8 cellular contexts compared by ENCODE assay signal in the genomic region with DNA sequence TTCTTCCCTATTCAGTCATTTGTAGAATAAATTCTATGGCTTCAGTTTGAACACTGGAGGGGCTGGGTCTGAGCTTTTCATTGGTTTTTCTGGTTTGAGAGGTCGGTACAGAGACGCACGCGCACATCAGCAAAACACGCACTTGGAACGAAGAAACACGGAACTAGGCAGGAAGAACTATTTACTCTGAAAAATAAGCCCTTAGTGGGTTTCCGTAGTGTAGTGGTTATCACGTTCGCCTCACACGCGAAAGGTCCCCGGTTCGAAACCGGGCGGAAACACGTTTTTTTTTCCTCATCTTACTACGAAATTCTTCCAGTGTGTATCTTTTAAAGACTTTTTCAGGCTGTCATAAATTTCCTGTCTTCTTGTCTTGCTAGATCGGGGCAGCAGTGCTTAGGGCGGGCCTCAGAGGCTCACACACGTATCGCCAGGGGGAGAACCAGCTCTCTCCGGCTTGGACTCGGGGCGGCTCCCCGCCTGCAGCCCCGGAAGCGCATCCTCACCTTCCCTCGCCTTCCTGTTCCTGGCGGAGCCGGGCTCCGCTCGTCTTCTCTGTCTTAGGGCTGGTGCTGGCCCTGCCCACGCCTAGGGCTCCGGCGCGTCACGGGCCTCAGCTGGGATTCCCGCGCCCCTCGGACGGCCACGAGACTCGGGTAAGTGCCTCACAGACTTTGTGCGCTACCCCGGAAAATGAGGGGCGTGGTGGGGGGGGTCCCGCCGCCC. TPM values are rescaled to one million over a fixed set of nuclear protein-coding genes. Genes with fewer than 3 reads are reported as not detected.
A peak's percentile ranks its signal among the peaks of the same experiment; 100 is the strongest.
DNase-seq lines count a peak whose midpoint lies in the region; ATAC-seq, FAIRE-seq and TF ChIP-seq lines count a peak whose summit lies in the region.

A gene (plus strand): TSS at position 521 of the 726 bp plus-strand sequence. CDS start 6,841 bp downstream, outside the sequence.

- ATAC-seq in GM18909 (IDR thresholded peaks at IDR 0.05; ENCODE audit: poor library complexity, unreplicated experiment), result peak; percentile 53
- peak; percentile 56 for ATAC-seq in HG03175 (IDR thresholded peaks at IDR 0.05; ENCODE audit: unreplicated experiment)
- peak; percentile 70 for ATAC-seq in WTC11

- DNase-seq in AG04450 (ENCODE audit: low read depth, low spot score) (peak; percentile 81), NCI-H345 (lab: John Stamatoyannopoulos, UW) (peak; percentile 91), WTC11 (ENCODE audit: low spot score) (peak; percentile 81), bronchial epithelial cell (ENCODE audit: low read depth) (peak; percentile 81), iris pigment epithelial cell (ENCODE audit: low read depth) (peak; percentile 87)
- DNase-seq in stimulated activated CD4-positive, alpha-beta T cell treated with anti-CD3 and anti-CD28 coated beads, Interleukin-12 subunit alpha, Interleukin-12 subunit beta, amount 100 ng/mL, for 4 hours, result peak; percentile 72

- TF ChIP-seq CTCF in AG04450 (IDR thresholded peaks at IDR 0.05; ENCODE audit: low read depth, low read length) (peak; percentile 5; the same call in 1 of the 2 replicates), WTC11 (IDR thresholded peaks at IDR 0.05) (no peak), bronchial epithelial cell (IDR thresholded peaks at IDR 0.05; ENCODE audit: insufficient read depth, low read length, severe bottlenecking) (no peak)

- H3K36me3 ChIP-seq in bronchial epithelial cell (ENCODE audit: control insufficient read depth, insufficient read depth, low read length), result no peaks in the 10 kb centered on the region

- CTCF ChIA-PET in AG04450 (lab: Charles Lee) (interaction anchor here (1.3 to 3.8 kb wide), 3 partner anchors 18 to 197 kb away, joined by 3 to 27 read pairs (median 11); no protein-coding TSS in a partner anchor), WTC11 (lab: Charles Lee) (interaction anchor here (0.6 to 3.8 kb wide), 12 partner anchors 13 to 216 kb away, joined by 3 to 19 read pairs (median 6); a partner anchor contains a TSS)

- H3K4me1 Mint-ChIP-seq in WTC11, result peaks cover 34% of the 10 kb centered on the region

- H3K27ac Mint-ChIP-seq in WTC11, result peak within 1 kb of the TSS; percentile 100

- H3K9me3 Mint-ChIP-seq in WTC11, result no peaks in the 10 kb centered on the region

- H3K27me3 ChIP-seq in AG04450 (ENCODE audit: control insufficient read depth, insufficient read depth, low read length), result no peaks in the 10 kb centered on the region
- no peaks in the 10 kb centered on the region for H3K27me3 ChIP-seq in bronchial epithelial cell (ENCODE audit: control insufficient read depth, insufficient read depth, low read length)

- H3K4me3 ChIP-seq in AG04450 (ENCODE audit: low read depth, low read length) (peak within 1 kb of the TSS; percentile 84), bronchial epithelial cell (ENCODE audit: low read depth, low read length) (peak within 1 kb of the TSS; percentile 64)

- no peaks in the 10 kb centered on the region; the same call in 1 of the 2 replicates for H3K9me3 ChIP-seq in AG04450 (ENCODE audit: control insufficient read depth, insufficient read depth, low read length)

- no peaks in the 10 kb centered on the region for H3K27me3 Mint-ChIP-seq in WTC11 (ENCODE audit: low read depth)

- POLR2A ChIA-PET in AG04450 (lab: Yijun Ruan, JAX), result interaction anchor here (0.6 to 2.4 kb wide), 12 partner anchors 14 to 265 kb away, joined by 3 to 15 read pairs (median 4); a partner anchor contains a TSS
- POLR2A ChIA-PET in WTC11 (lab: Charles Lee), result interaction anchor here (1.0 to 2.0 kb wide), 8 partner anchors 10 to 609 kb away, joined by 3 to 11 read pairs (median 4); a partner anchor contains a TSS

- FAIRE-seq in bronchial epithelial cell (lab: Jason Lieb, UNC), result no peak

- peak within 1 kb of the TSS; percentile 93 for H3K27ac ChIP-seq in AG04450 (ENCODE audit: low read depth, low read length)

- H3K36me3 Mint-ChIP-seq in WTC11, result peaks cover 11% of the 10 kb centered on the region

- H3K4me3 Mint-ChIP-seq in WTC11, result peak within 1 kb of the TSS; percentile 96

TF ChIP-seq in WTC11, 78 proteins besides CTCF, POLR2A, EP300 and RAD21 (continues in another document):
- TF ChIP-seq CBFB (CRISPR knock-in tag; IDR thresholded peaks at IDR 0.05; ENCODE audit: low read depth) (no peak), FOXP1 (CRISPR knock-in tag; IDR thresholded peaks at IDR 0.05; ENCODE audit: borderline replicate concordance) (peak; percentile 78; the same call in 1 of the 2 replicates), ZNF416 (CRISPR knock-in tag; IDR thresholded peaks at IDR 0.05) (no peak), ZNF219 (CRISPR knock-in tag; IDR thresholded peaks at IDR 0.05; ENCODE audit: borderline replicate concordance) (no peak), SMAD4 (CRISPR knock-in tag; IDR thresholded peaks at IDR 0.05) (no peak), TEAD1 (CRISPR knock-in tag; IDR thresholded peaks at IDR 0.05) (0 out of 2 replicates have a peak, but pooled peaks have one; percentile 25), NR1H2 (CRISPR knock-in tag; IDR thresholded peaks at IDR 0.05) (no peak), ZNF121 (CRISPR knock-in tag; IDR thresholded peaks at IDR 0.05) (no peak)
- TF ChIP-seq, protein P1, sequence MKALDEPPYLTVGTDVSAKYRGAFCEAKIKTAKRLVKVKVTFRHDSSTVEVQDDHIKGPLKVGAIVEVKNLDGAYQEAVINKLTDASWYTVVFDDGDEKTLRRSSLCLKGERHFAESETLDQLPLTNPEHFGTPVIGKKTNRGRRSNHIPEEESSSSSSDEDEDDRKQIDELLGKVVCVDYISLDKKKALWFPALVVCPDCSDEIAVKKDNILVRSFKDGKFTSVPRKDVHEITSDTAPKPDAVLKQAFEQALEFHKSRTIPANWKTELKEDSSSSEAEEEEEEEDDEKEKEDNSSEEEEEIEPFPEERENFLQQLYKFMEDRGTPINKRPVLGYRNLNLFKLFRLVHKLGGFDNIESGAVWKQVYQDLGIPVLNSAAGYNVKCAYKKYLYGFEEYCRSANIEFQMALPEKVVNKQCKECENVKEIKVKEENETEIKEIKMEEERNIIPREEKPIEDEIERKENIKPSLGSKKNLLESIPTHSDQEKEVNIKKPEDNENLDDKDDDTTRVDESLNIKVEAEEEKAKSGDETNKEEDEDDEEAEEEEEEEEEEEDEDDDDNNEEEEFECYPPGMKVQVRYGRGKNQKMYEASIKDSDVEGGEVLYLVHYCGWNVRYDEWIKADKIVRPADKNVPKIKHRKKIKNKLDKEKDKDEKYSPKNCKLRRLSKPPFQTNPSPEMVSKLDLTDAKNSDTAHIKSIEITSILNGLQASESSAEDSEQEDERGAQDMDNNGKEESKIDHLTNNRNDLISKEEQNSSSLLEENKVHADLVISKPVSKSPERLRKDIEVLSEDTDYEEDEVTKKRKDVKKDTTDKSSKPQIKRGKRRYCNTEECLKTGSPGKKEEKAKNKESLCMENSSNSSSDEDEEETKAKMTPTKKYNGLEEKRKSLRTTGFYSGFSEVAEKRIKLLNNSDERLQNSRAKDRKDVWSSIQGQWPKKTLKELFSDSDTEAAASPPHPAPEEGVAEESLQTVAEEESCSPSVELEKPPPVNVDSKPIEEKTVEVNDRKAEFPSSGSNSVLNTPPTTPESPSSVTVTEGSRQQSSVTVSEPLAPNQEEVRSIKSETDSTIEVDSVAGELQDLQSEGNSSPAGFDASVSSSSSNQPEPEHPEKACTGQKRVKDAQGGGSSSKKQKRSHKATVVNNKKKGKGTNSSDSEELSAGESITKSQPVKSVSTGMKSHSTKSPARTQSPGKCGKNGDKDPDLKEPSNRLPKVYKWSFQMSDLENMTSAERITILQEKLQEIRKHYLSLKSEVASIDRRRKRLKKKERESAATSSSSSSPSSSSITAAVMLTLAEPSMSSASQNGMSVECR (CRISPR knock-in tag; IDR thresholded peaks at IDR 0.05; ENCODE audit: borderline replicate concordance), result peak; percentile 59; the same call in 1 of the 2 replicates
- TF ChIP-seq, protein P2, sequence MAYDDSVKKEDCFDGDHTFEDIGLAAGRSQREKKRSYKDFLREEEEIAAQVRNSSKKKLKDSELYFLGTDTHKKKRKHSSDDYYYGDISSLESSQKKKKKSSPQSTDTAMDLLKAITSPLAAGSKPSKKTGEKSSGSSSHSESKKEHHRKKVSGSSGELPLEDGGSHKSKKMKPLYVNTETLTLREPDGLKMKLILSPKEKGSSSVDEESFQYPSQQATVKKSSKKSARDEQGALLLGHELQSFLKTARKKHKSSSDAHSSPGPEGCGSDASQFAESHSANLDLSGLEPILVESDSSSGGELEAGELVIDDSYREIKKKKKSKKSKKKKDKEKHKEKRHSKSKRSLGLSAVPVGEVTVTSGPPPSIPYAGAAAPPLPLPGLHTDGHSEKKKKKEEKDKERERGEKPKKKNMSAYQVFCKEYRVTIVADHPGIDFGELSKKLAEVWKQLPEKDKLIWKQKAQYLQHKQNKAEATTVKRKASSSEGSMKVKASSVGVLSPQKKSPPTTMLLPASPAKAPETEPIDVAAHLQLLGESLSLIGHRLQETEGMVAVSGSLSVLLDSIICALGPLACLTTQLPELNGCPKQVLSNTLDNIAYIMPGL (CRISPR knock-in tag; IDR thresholded peaks at IDR 0.05), result peak; percentile 92; the same call in 1 of the 2 replicates
- TF ChIP-seq, protein P3, sequence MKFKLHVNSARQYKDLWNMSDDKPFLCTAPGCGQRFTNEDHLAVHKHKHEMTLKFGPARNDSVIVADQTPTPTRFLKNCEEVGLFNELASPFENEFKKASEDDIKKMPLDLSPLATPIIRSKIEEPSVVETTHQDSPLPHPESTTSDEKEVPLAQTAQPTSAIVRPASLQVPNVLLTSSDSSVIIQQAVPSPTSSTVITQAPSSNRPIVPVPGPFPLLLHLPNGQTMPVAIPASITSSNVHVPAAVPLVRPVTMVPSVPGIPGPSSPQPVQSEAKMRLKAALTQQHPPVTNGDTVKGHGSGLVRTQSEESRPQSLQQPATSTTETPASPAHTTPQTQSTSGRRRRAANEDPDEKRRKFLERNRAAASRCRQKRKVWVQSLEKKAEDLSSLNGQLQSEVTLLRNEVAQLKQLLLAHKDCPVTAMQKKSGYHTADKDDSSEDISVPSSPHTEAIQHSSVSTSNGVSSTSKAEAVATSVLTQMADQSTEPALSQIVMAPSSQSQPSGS (CRISPR knock-in tag; IDR thresholded peaks at IDR 0.05; ENCODE audit: borderline replicate concordance, low read depth), result no peak
- TF ChIP-seq, protein P4, sequence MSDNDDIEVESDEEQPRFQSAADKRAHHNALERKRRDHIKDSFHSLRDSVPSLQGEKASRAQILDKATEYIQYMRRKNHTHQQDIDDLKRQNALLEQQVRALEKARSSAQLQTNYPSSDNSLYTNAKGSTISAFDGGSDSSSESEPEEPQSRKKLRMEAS (CRISPR knock-in tag; IDR thresholded peaks at IDR 0.05), result no peak

RNA-seq across cellular contexts. Expression of the gene that starts here (rescaled TPM):
- 59.0 and 72.3 TPM in 2 replicates for polyA plus RNA-seq in AG04450 (2011; rRNA removed)
- polyA minus RNA-seq in AG04450 (2011; rRNA and poly(A)+ RNA removed), result 18.6 and 27.4 TPM in 2 replicates
- total RNA-seq in WTC11 (2021) (57.1 to 67.4 TPM (median 57.6 TPM) in 3 replicates), bronchial epithelial cell (59.5 and 94.0 TPM in 2 replicates)

Comparison
In these comparisons a context has a peak if more than half of its experiments do, and no peak if none do; other contexts are left out.
1. Peak in every context shown above with its lines: DNase-seq, ATAC-seq, H3K4me3 ChIP-seq and H3K27ac ChIP-seq.